ENCODE assay signal across 8 cellular contexts in genomic region chr19:40603719-40604646, GRCh38. TPM values are rescaled to one million over a fixed set of nuclear protein-coding genes. Genes with fewer than 3 reads are reported as not detected.
DNase-seq lines count a peak whose midpoint lies in the region; ATAC-seq and TF ChIP-seq lines count a peak whose summit lies in the region.

No MANE protein-coding gene starts in this region.

- H3K4me3 Mint-ChIP-seq in natural killer cell treated with Interleukin-12 subunit alpha and Interleukin-12 subunit beta and Interleukin-15 and Interleukin-18, amount 100 ng/mL, for 72 hours = peak overlapping the region; percentile 94

- peak overlapping the region; percentile 82 for H3K27ac ChIP-seq in RWPE2 (ENCODE audit: poor library complexity, severe bottlenecking)

- H3K4me1 ChIP-seq in RWPE2 (ENCODE audit: insufficient read depth, poor library complexity, severe bottlenecking) = peaks cover 17% of the 10 kb centered on the region

- H3K4me1 Mint-ChIP-seq in natural killer cell treated with Interleukin-12 subunit alpha and Interleukin-12 subunit beta and Interleukin-15 and Interleukin-18, amount 100 ng/mL, for 72 hours (ENCODE audit: low read depth in 2 of 2) = peaks cover 44 to 52% of the 10 kb centered on the region in 2 donors

- peak overlapping the region; percentile 32 to 34 for H3K27ac Mint-ChIP-seq in natural killer cell treated with Interleukin-12 subunit alpha and Interleukin-12 subunit beta and Interleukin-15 and Interleukin-18, amount 100 ng/mL, for 72 hours

- H3K9me3 Mint-ChIP-seq in natural killer cell treated with Interleukin-12 subunit alpha and Interleukin-12 subunit beta and Interleukin-15 and Interleukin-18, amount 100 ng/mL, for 72 hours = no peaks in the 10 kb centered on the region

- H3K4me3 ChIP-seq in LNCaP clone FGC (ENCODE audit: low read depth, low read length) = peak overlapping the region; percentile 41
- peak overlapping the region; percentile 19 for H3K4me3 ChIP-seq in RWPE2 (ENCODE audit: severe bottlenecking)
- peak overlapping the region; percentile 58 for H3K4me3 ChIP-seq in fibroblast of pulmonary artery (replicated peaks; ENCODE audit: low read depth, low read length)

- no peaks in the 10 kb centered on the region for H3K9me3 ChIP-seq in RWPE2 (ENCODE audit: severe bottlenecking)

- H3K27me3 Mint-ChIP-seq in natural killer cell treated with Interleukin-12 subunit alpha and Interleukin-12 subunit beta and Interleukin-15 and Interleukin-18, amount 100 ng/mL, for 72 hours = peaks cover 14 to 24% of the 10 kb centered on the region in 2 donors

- ATAC-seq in GM21825 (IDR thresholded peaks at IDR 0.05; ENCODE audit: unreplicated experiment) (peak; percentile 59), RWPE2 (ENCODE audit: low read depth) (peak; percentile 65)
- peak; percentile 87 for ATAC-seq in natural killer cell treated with Interleukin-12 subunit alpha and Interleukin-12 subunit beta and Interleukin-15 and Interleukin-18, amount 100 ng/mL, for 72 hours

- DNase-seq in DMS53 treated with DMSO at 0.1 percent for 48 hours (lab: John Stamatoyannopoulos, UW; ENCODE audit: unreplicated experiment) (peak; percentile 98), LNCaP clone FGC (ENCODE audit: low read depth) (peak; percentile 95), RWPE2 (ENCODE audit: low spot score) (peak; percentile 99), fibroblast of pulmonary artery (ENCODE audit: low read depth) (peak; percentile 98)
- DNase-seq in activated T-helper 9 cell treated with anti-CD3 and anti-CD28 coated beads, Interleukin-2, amount 50 U/mL, for 16 hours (ENCODE audit: low read depth) = peak; percentile 94
- peak; percentile 96 for DNase-seq in natural killer cell treated with Interleukin-12 subunit alpha and Interleukin-12 subunit beta and Interleukin-15 and Interleukin-18, amount 100 ng/mL, for 72 hours (ENCODE audit: low spot score)
- DNase-seq in stimulated activated naive CD4-positive, alpha-beta T cell treated with Interleukin-2 at 50 U/mL for 16 hours (lab: John Stamatoyannopoulos, UW) = peak; percentile 98

- no peaks in the 10 kb centered on the region for H3K27me3 ChIP-seq in RWPE2 (ENCODE audit: insufficient read depth, poor library complexity, severe bottlenecking)

- TF ChIP-seq CTCF in LNCaP clone FGC (IDR thresholded peaks at IDR 0.05; ENCODE audit: control insufficient read depth, extremely low read depth, insufficient read depth) = no peak
- TF ChIP-seq CTCF in RWPE2 (IDR thresholded peaks at IDR 0.05; ENCODE audit: poor library complexity, severe bottlenecking) = no peak
- no peak for TF ChIP-seq CTCF in fibroblast of pulmonary artery (IDR thresholded peaks at IDR 0.05; ENCODE audit: low read length, missing control alignments)

- no peaks in the 10 kb centered on the region for H3K36me3 Mint-ChIP-seq in natural killer cell treated with Interleukin-12 subunit alpha and Interleukin-12 subunit beta and Interleukin-15 and Interleukin-18, amount 100 ng/mL, for 72 hours

- H3K36me3 ChIP-seq in RWPE2 (ENCODE audit: low read depth) = no peaks in the 10 kb centered on the region

RNA-seq across cellular contexts. Expression of gene LTBP4, which starts 2.8 kb away (rescaled TPM):
- 10 to 100 TPM; 28.1 to 59.0 TPM for total RNA-seq in natural killer cell treated with Interleukin-12 subunit alpha and Interleukin-12 subunit beta and Interleukin-15 and Interleukin-18, amount 100 ng/mL, for 72 hours

RNA-seq across cellular contexts. Expression of gene SHKBP1, which starts 27.3 kb away (rescaled TPM):
- 100 to 1,000 TPM; 131 to 149 TPM for total RNA-seq in natural killer cell treated with Interleukin-12 subunit alpha and Interleukin-12 subunit beta and Interleukin-15 and Interleukin-18, amount 100 ng/mL, for 72 hours

Comparison
In these comparisons a context has a peak if more than half of its experiments do, and no peak if none do; other contexts are left out.
1. Peak in every context shown above with its lines: DNase-seq, ATAC-seq, H3K4me3 ChIP-seq and H3K27ac ChIP-seq.